Comparison of ENCODE assay signal across 8 cellular contexts in the genomic region with DNA sequence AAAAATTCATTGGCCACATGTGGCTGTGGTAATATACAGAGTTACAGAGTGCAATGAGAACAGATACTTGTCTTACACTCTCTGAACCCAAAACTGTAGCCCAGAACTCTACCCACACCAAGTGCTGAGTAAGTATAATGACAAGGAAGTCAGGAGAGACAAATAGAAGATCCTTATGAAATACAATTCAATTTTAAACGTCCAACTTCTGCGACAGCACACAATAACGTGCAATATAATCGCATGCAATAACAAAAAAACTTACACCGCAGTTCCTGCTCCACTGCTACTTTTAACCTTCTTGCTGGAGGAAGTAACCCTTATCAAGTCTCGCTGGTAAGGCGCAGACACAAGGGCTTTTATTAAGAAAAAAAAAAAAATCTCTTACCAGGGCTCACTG. TPM values are rescaled to one million over a fixed set of nuclear protein-coding genes. Genes with fewer than 3 reads are reported as not detected.
A peak's percentile ranks its signal among the peaks of the same experiment; 100 is the strongest.
DNase-seq lines count a peak whose midpoint lies in the region; TF ChIP-seq lines count a peak whose summit lies in the region.
"Had no signal": no experiment of that assay in that cellular context is flagged by ENCODE, and none has a peak within 500 bp of the region (broad histone marks: within the 10 kb centered on the region; RNA-seq: fewer than 3 reads in every experiment).

No MANE protein-coding gene starts in this region.

- H3K4me3 ChIP-seq in hepatocyte (peak overlapping the region; percentile 86), stomach (peak overlapping the region; percentile 77 to 98 (median 88))

- H3K27ac Mint-ChIP-seq in IgD-negative memory B cell, result peak overlapping the region; percentile 62 to 96 (median 94)

- H3K79me2 ChIP-seq in hepatocyte, result peaks cover 67% of the 10 kb centered on the region

- H3K36me3 ChIP-seq in hepatocyte (replicated peaks; ENCODE audit: insufficient read depth, low read depth) (no peaks in the 10 kb centered on the region), stomach (peaks cover 6 to 18% (median 16%) of the 10 kb centered on the region in 4 donors)

- H2AFZ ChIP-seq in hepatocyte, result peak overlapping the region; percentile 92

- peaks cover 4% of the 10 kb centered on the region for H3K36me3 Mint-ChIP-seq in IgD-negative memory B cell

- WGBS in hepatocyte (ENCODE audit: low lambda C conversion rate, missing lambda C conversion rate), result 68% methylated on average over 7 of the region's 7 CpGs
- 8 to 22% (median 20%) methylated on average over 7 of the region's 7 CpGs for WGBS in stomach, 5 donors

- no peak for TF ChIP-seq POLR2A in stomach (IDR thresholded peaks at IDR 0.05)

- DNase-seq in hepatocyte (ENCODE audit: low spot score) (no peak), stomach (no peak), GM03348 (ENCODE audit: low spot score) (no peak), GM20000 (ENCODE audit: low spot score) (no peak), activated gamma-delta T cell treated with Interleukin-2 at 50 U/mL for 16 hours (no peak)

- H3K27me3 ChIP-seq in hepatocyte, result no peaks in the 10 kb centered on the region
- no peaks in the 10 kb centered on the region for H3K27me3 ChIP-seq in stomach

- intact Hi-C loops in stomach (cut with DNase I; ENCODE audit: low total_unique reads), result no loop called here

- no peak for TF ChIP-seq CTCF in VCaP (conservative IDR thresholded peaks at IDR 0.05)
- no peak for TF ChIP-seq CTCF in hepatocyte (IDR thresholded peaks at IDR 0.05; ENCODE audit: poor library complexity)
- no peak for TF ChIP-seq CTCF in stomach (IDR thresholded peaks at IDR 0.05)
- no peak for TF ChIP-seq CTCF in GM20000 (IDR thresholded peaks at IDR 0.05; ENCODE audit: extremely low read depth, missing control alignments)

- H3K4me1 Mint-ChIP-seq in IgD-negative memory B cell, result peaks cover 11 to 19% (median 14%) of the 10 kb centered on the region in 3 donors

- peaks cover 30% of the 10 kb centered on the region for H4K20me1 ChIP-seq in hepatocyte (ENCODE audit: insufficient read depth, poor library complexity, severe bottlenecking)

- no peaks in the 10 kb centered on the region for H3K9me3 Mint-ChIP-seq in IgD-negative memory B cell

- H3K9me2 ChIP-seq in hepatocyte (replicated peaks; ENCODE audit: insufficient read depth), result no peaks in the 10 kb centered on the region

- H3K4me3 Mint-ChIP-seq in IgD-negative memory B cell, result peak overlapping the region; percentile 91 to 99 (median 94)

- H3K27me3 Mint-ChIP-seq in IgD-negative memory B cell, result no peaks in the 10 kb centered on the region

- H3K27ac ChIP-seq in VCaP (peak overlapping the region; percentile 88; the same call in 1 of the 2 replicates), hepatocyte (no peak overlapping the region), stomach (peak overlapping the region in 4 of 5 donors; percentile 93 to 98 (median 96))

- peaks cover 21% of the 10 kb centered on the region for H3K4me1 ChIP-seq in hepatocyte (ENCODE audit: insufficient read depth)
- peaks cover 22 to 56% (median 45%) of the 10 kb centered on the region in 4 donors for H3K4me1 ChIP-seq in stomach

- TF ChIP-seq EP300 in stomach (IDR thresholded peaks at IDR 0.05), result no peak

- peak overlapping the region; percentile 85 for H3K4me2 ChIP-seq in hepatocyte

- H3K9me3 ChIP-seq in hepatocyte (ENCODE audit: low read depth), result no peaks in the 10 kb centered on the region
- H3K9me3 ChIP-seq in stomach, result no peaks in the 10 kb centered on the region

RNA-seq across cellular contexts. Expression of gene SFT2D1, which starts 0.9 kb away (rescaled TPM):
- polyA plus RNA-seq in IgD-negative memory B cell (64.2 TPM), hepatocyte (83.0 and 88.0 TPM in 2 replicates), stomach (10 to 100 TPM; 37.7 to 59.3 (median 44.4) TPM)
- total RNA-seq in hepatocyte (51.6 and 67.8 TPM in 2 replicates), stomach (10 to 100 TPM in 3 of 5 donors, 1 to 10 TPM in 2; 4.7 to 96.8 (median 44.6) TPM)

RNA-seq across cellular contexts. Expression of gene PRR18, which starts 33.3 kb away (rescaled TPM):
- polyA plus RNA-seq in IgD-negative memory B cell (not detected), hepatocyte (0.77 and 1.5 TPM in 2 replicates), stomach (not detected)
- total RNA-seq in hepatocyte (0.77 and 1.0 TPM in 2 replicates), stomach (under 1 TPM in 1 of 5 donors, not detected in 4; 0.18 TPM)
- total RNA-seq: RPMI7951 had no signal

RNA-seq across cellular contexts. Expression of gene MPC1, which starts 41.3 kb away (rescaled TPM):
- 38.6 TPM for polyA plus RNA-seq in IgD-negative memory B cell
- 54.9 and 75.4 TPM in 2 replicates for total RNA-seq in hepatocyte
- polyA plus RNA-seq in hepatocyte, result 70.2 and 70.8 TPM in 2 replicates
- 100 to 1,000 TPM in 1 of 5 donors, 10 to 100 TPM in 4; 48.4 to 120 (median 88.1) TPM for total RNA-seq in stomach
- polyA plus RNA-seq in stomach, result 100 to 1,000 TPM in 2 of 3 donors, 10 to 100 TPM in 1; 64.7 to 188 (median 155) TPM
